Comparison of ENCODE assay signal across 30 cellular contexts in the genomic region with DNA sequence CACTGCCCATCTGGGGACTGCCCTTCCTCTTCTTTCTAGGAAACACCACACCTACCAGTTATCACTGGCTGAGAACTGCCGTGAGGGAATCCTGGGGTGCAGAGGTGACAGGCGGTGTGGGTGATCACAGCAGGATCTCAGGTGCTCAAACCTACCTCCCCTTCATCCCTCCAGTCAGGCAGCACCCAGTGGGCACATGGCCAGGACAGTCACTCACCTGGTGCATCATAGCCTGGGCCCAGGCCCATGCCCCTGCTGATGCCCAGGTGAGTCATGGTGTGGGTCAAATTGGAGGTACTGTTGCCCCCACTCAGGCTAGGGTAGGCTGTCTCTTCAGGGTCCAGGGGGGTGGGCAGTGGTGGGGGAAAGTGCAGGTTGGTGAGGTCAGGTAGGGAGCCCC. TPM values are rescaled to one million over a fixed set of nuclear protein-coding genes. Genes with fewer than 3 reads are reported as not detected.
A peak's percentile ranks its signal among the peaks of the same experiment; 100 is the strongest.
DNase-seq lines count a peak whose midpoint lies in the region; TF ChIP-seq lines count a peak whose summit lies in the region.
"Had no signal": no experiment of that assay in that cellular context is flagged by ENCODE, and none has a peak within 500 bp of the region (broad histone marks: within the 10 kb centered on the region; RNA-seq: fewer than 3 reads in every experiment).

No MANE protein-coding gene starts in this region.

- H2BK12ac ChIP-seq in neuronal stem cell (ENCODE audit: low read length) = no peak overlapping the region

- no peak overlapping the region for H2BK120ac ChIP-seq in neuronal stem cell (ENCODE audit: low read depth, low read length)

- no peak overlapping the region for H2BK15ac ChIP-seq in neuronal stem cell (ENCODE audit: low read length)

- H4K91ac ChIP-seq in neuronal stem cell (ENCODE audit: low read depth, low read length, poor library complexity) = no peak overlapping the region

- H3K23ac ChIP-seq in neuronal stem cell (ENCODE audit: low read depth, low read length, poor library complexity) = no peak overlapping the region

- peaks cover 3% of the 10 kb centered on the region; the same call in 1 of the 2 replicates for H3K4me1 ChIP-seq in HEK293 (ENCODE audit: control insufficient read depth, insufficient read depth, low read length)
- peaks cover 17% of the 10 kb centered on the region for H3K4me1 ChIP-seq in effector memory CD4-positive, alpha-beta T cell (ENCODE audit: control insufficient read depth, insufficient read depth, low read length, poor library complexity, severe bottlenecking)
- H3K4me1 ChIP-seq in neuronal stem cell (ENCODE audit: control insufficient read depth in 2 of 2, insufficient read depth in 1 of 2, low read depth in 1 of 2, low read length in 2 of 2) = peaks cover 2 to 3% of the 10 kb centered on the region in 2 donors
- peaks cover 0 to 32% (median 14%) of the 10 kb centered on the region in 4 donors for H3K4me1 ChIP-seq in tibial nerve

- no peaks in the 10 kb centered on the region for H3K27me3 Mint-ChIP-seq in activated T-cell treated with anti-CD3 and anti-CD28 coated beads, Interleukin-2, amount 50 U/mL, for 24 hours
- H3K27me3 Mint-ChIP-seq: stimulated activated naive CD8-positive, alpha-beta T cell treated with anti-CD3 and anti-CD28 coated beads, Interleukin-15, amount 100 ng/mL, for 72 hours had no signal

- no peak overlapping the region for H2AFZ ChIP-seq in neuronal stem cell (ENCODE audit: low read length)
- H2AFZ ChIP-seq: neural progenitor cell had no signal

- CTCF ChIA-PET in HEK293 (lab: Yijun Ruan, JAX) = no interaction called here

- no peak for TF ChIP-seq CTCF in HEK293 (tag by site-specific recombination; IDR thresholded peaks at IDR 0.05)
- TF ChIP-seq CTCF in tibial nerve (IDR thresholded peaks at IDR 0.05) = no peak

- intact Hi-C loops in posterior cingulate gyrus (cut with DNase I) = no loop called here

- H3K4me3 Mint-ChIP-seq in activated T-cell treated with anti-CD3 and anti-CD28 coated beads, Interleukin-2, amount 50 U/mL, for 24 hours = no peak overlapping the region
- H3K4me3 Mint-ChIP-seq: immature natural killer cell; neural progenitor cell; stimulated activated naive CD8-positive, alpha-beta T cell treated with anti-CD3 and anti-CD28 coated beads, Interleukin-15, amount 100 ng/mL, for 72 hours had no signal

- no peak for TF ChIP-seq EP300 in tibial nerve (IDR thresholded peaks at IDR 0.05)

- H3K27me3 ChIP-seq in effector memory CD4-positive, alpha-beta T cell (replicated peaks; ENCODE audit: control insufficient read depth, insufficient read depth, low read length, poor library complexity, severe bottlenecking) = no peaks in the 10 kb centered on the region
- H3K27me3 ChIP-seq in neuronal stem cell (ENCODE audit: control insufficient read depth in 3 of 3, insufficient read depth in 3 of 3, low read depth in 1 of 3, low read length in 3 of 3) (no peaks in the 10 kb centered on the region), tibial nerve (no peaks in the 10 kb centered on the region)
- H3K27me3 ChIP-seq: adrenal gland, BE2C, body of pancreas, neural progenitor cell had no signal

- H3K4me3 ChIP-seq in HEK293 (ENCODE audit: low read depth, low read length) (no peak overlapping the region), neuronal stem cell (ENCODE audit: low read length in 2 of 2) (no peak overlapping the region), tibial nerve (no peak overlapping the region)
- no peak overlapping the region for H3K4me3 ChIP-seq in effector memory CD4-positive, alpha-beta T cell (ENCODE audit: insufficient read depth, low read depth, low read length, poor library complexity, severe bottlenecking)
- H3K4me3 ChIP-seq: adrenal gland, body of pancreas, HAP-1, neural progenitor cell, smooth muscle cell, thoracic aorta had no signal

- no peak overlapping the region for H3K4ac ChIP-seq in neuronal stem cell (ENCODE audit: low read length)

- peak overlapping the region; percentile 30 for H3K9ac ChIP-seq in neuronal stem cell (ENCODE audit: low read depth, low read length, poor library complexity)
- H3K9ac ChIP-seq: KMS-11, neural progenitor cell, SK-N-SH had no signal

- peaks cover 16 to 82% of the 10 kb centered on the region in 2 experiments; a peak in 2 of 3 replicates for H3K36me3 ChIP-seq in HEK293 (ENCODE audit: control insufficient read depth in 2 of 2, insufficient read depth in 1 of 2, low read length in 2 of 2)
- peaks cover 67% of the 10 kb centered on the region for H3K36me3 ChIP-seq in effector memory CD4-positive, alpha-beta T cell (ENCODE audit: control insufficient read depth, insufficient read depth, low read length)
- peaks cover 27 to 73% of the 10 kb centered on the region in 2 donors for H3K36me3 ChIP-seq in neuronal stem cell (replicated peaks in 1 of 2; ENCODE audit: control insufficient read depth in 2 of 2, insufficient read depth in 2 of 2, low read length in 2 of 2)
- H3K36me3 ChIP-seq in tibial nerve = peaks cover 3 to 75% (median 27%) of the 10 kb centered on the region in 3 donors
- H3K36me3 ChIP-seq: neural progenitor cell had no signal

- H3K9me3 Mint-ChIP-seq in activated T-cell treated with anti-CD3 and anti-CD28 coated beads, Interleukin-2, amount 50 U/mL, for 24 hours = no peaks in the 10 kb centered on the region
- H3K9me3 Mint-ChIP-seq: immature natural killer cell; neural progenitor cell; stimulated activated naive CD8-positive, alpha-beta T cell treated with anti-CD3 and anti-CD28 coated beads, Interleukin-15, amount 100 ng/mL, for 72 hours had no signal

- H3K79me1 ChIP-seq in neuronal stem cell (ENCODE audit: low read depth, low read length) = peaks cover 4% of the 10 kb centered on the region

- H3K27ac ChIP-seq in HEK293 (ENCODE audit: extremely low read depth, low read depth, low read length) = no peak overlapping the region
- H3K27ac ChIP-seq in effector memory CD4-positive, alpha-beta T cell (ENCODE audit: insufficient read depth, low read length, poor library complexity, severe bottlenecking) = peak overlapping the region; percentile 35
- H3K27ac ChIP-seq in neuronal stem cell (replicated peaks; ENCODE audit: low read length) = no peak overlapping the region
- H3K27ac ChIP-seq in tibial nerve = no peak overlapping the region
- H3K27ac ChIP-seq: adrenal gland, body of pancreas, KMS-11, neural progenitor cell, thoracic aorta had no signal

- peaks cover 36% of the 10 kb centered on the region for H3K4me1 Mint-ChIP-seq in activated T-cell treated with anti-CD3 and anti-CD28 coated beads, Interleukin-2, amount 50 U/mL, for 24 hours (ENCODE audit: low read depth)

- peaks cover 85% of the 10 kb centered on the region for H3K36me3 Mint-ChIP-seq in activated T-cell treated with anti-CD3 and anti-CD28 coated beads, Interleukin-2, amount 50 U/mL, for 24 hours (ENCODE audit: low read depth)

- POLR2A ChIA-PET in HEK293 (lab: Yijun Ruan, JAX) = no interaction called here

- no peak overlapping the region for H4K8ac ChIP-seq in neuronal stem cell (ENCODE audit: low read depth, low read length)

- H3K4me2 ChIP-seq in neuronal stem cell (ENCODE audit: insufficient read depth, low read length, poor library complexity, severe bottlenecking) = no peak overlapping the region
- H3K4me2 ChIP-seq: KMS-11, neural progenitor cell, SK-N-SH, smooth muscle cell had no signal

- TF ChIP-seq POLR2A in tibial nerve (IDR thresholded peaks at IDR 0.05) = no peak

- peak overlapping the region; percentile 13 for H2BK5ac ChIP-seq in neuronal stem cell (ENCODE audit: low read length)

- no peak overlapping the region for H3K18ac ChIP-seq in neuronal stem cell (ENCODE audit: low read length)

- peak overlapping the region; percentile 78 for H3K27ac Mint-ChIP-seq in activated T-cell treated with anti-CD3 and anti-CD28 coated beads, Interleukin-2, amount 50 U/mL, for 24 hours
- H3K27ac Mint-ChIP-seq: immature natural killer cell, neural progenitor cell had no signal

- no CpG with 5 or more reads among the region's 2 CpGs for WGBS in neuronal stem cell (ENCODE audit: extremely low coverage in 2 of 2, insufficient read length in 2 of 2, insufficient replicate concordance in 1 of 2), 2 donors
- WGBS in tibial nerve, 2 donors = 85 to 90% methylated on average over 2 of the region's 2 CpGs

- no peak overlapping the region for H3K14ac ChIP-seq in neuronal stem cell (ENCODE audit: low read length)

- H3K9me3 ChIP-seq in HEK293 (ENCODE audit: control insufficient read depth, insufficient read depth, low read depth, low read length) = no peaks in the 10 kb centered on the region
- H3K9me3 ChIP-seq in effector memory CD4-positive, alpha-beta T cell (ENCODE audit: control insufficient read depth, low read length) = no peaks in the 10 kb centered on the region
- no peaks in the 10 kb centered on the region for H3K9me3 ChIP-seq in neuronal stem cell (replicated peaks in 1 of 2; ENCODE audit: control insufficient read depth in 2 of 2, insufficient read depth in 1 of 2, low read depth in 1 of 2, low read length in 2 of 2)
- no peaks in the 10 kb centered on the region for H3K9me3 ChIP-seq in tibial nerve
- H3K9me3 ChIP-seq: adrenal gland, BE2C, body of pancreas, HAP-1, SK-N-SH, thoracic aorta had no signal

- no peak overlapping the region for H2AK5ac ChIP-seq in neuronal stem cell (ENCODE audit: low read depth, low read length)

- DNase-seq in activated T-cell treated with anti-CD3 and anti-CD28 coated beads, Interleukin-2, amount 50 U/mL, for 24 hours = no peak
- DNase-seq in activated T-cell treated with anti-CD3 and anti-CD28 coated beads, Interleukin-2, amount 50 U/mL, for 48 hours = no peak
- no peak for DNase-seq in effector memory CD4-positive, alpha-beta T cell
- no peak for DNase-seq in neuronal stem cell (ENCODE audit: low spot score)
- DNase-seq in COR-L47 (lab: John Stamatoyannopoulos, UW) = no peak
- no peak for DNase-seq in posterior cingulate gyrus
- DNase-seq in tibial nerve (ENCODE audit: low spot score in 2 of 2) = no peak
- DNase-seq: activated CD4-positive, alpha-beta T cell treated with anti-CD3 and anti-CD28 coated beads, Interleukin-2, amount 50 U/mL, for 4 hours; activated gamma-delta T cell; adrenal gland; BE2C; body of pancreas; DMS153; hypothalamus; immature natural killer cell; mesenchymal stem cell; MM.1S; NCI-H1105 treated with DMSO at 0.1 percent for 48 hours; NCI-H1930; NCI-H510A treated with DMSO at 0.1 percent for 48 hours; OCI-M1; SK-N-SH; stimulated activated naive CD8-positive, alpha-beta T cell treated with anti-CD3 and anti-CD28 coated beads, Interleukin-15, amount 100 ng/mL, for 72 hours; T-helper 2 cell had no signal

RNA-seq across cellular contexts. Expression of a gene that starts 5.3 kb away (rescaled TPM):
- polyA plus RNA-seq in neuronal stem cell (2013, experiment 1 of 2) = 10.8 TPM
- polyA plus RNA-seq in neuronal stem cell (2013, experiment 2 of 2) = 10.8 TPM
- 10 to 100 TPM; 42.8 to 78.0 (median 56.7) TPM for total RNA-seq in tibial nerve

RNA-seq across cellular contexts. Expression of a gene that starts 6.6 kb away (rescaled TPM):
- polyA plus RNA-seq in neuronal stem cell (2013, experiment 1 of 2) = 22.5 TPM
- polyA plus RNA-seq in neuronal stem cell (2013, experiment 2 of 2) = 21.8 TPM
- 10 to 100 TPM; 17.4 to 43.7 (median 23.4) TPM for total RNA-seq in tibial nerve

RNA-seq across cellular contexts. Expression of a gene that starts 11.5 kb away (rescaled TPM):
- polyA plus RNA-seq in neuronal stem cell (2013, experiment 1 of 2) = 83.0 TPM
- 80.7 TPM for polyA plus RNA-seq in neuronal stem cell (2013, experiment 2 of 2)
- 100 to 1,000 TPM in 1 of 4 donors, 10 to 100 TPM in 3; 81.0 to 157 (median 92.4) TPM for total RNA-seq in tibial nerve

RNA-seq across cellular contexts. Expression of a gene that starts 15.9 kb away (rescaled TPM):
- 14.4 TPM for polyA plus RNA-seq in neuronal stem cell (2013, experiment 1 of 2)
- 14.5 TPM for polyA plus RNA-seq in neuronal stem cell (2013, experiment 2 of 2)
- 10 to 100 TPM; 10.2 to 17.5 (median 11.4) TPM for total RNA-seq in tibial nerve

RNA-seq across cellular contexts. Expression of a gene that starts 25.7 kb away (rescaled TPM):
- polyA plus RNA-seq in neuronal stem cell (2013, experiment 1 of 2) = 64.0 TPM
- 61.0 TPM for polyA plus RNA-seq in neuronal stem cell (2013, experiment 2 of 2)
- total RNA-seq in tibial nerve = 100 to 1,000 TPM; 149 to 289 (median 241) TPM
